ENCODE assay signal across 32 cellular contexts in genomic region chr6:90471297-90471696, GRCh38.
A peak's percentile ranks its signal among the peaks of the same experiment; 100 is the strongest.
DNase-seq lines count a peak whose midpoint lies in the region; ATAC-seq, FAIRE-seq and TF ChIP-seq lines count a peak whose summit lies in the region.
"Had no signal": no experiment of that assay in that cellular context is flagged by ENCODE, and none has a peak within 500 bp of the region (broad histone marks: within the 10 kb centered on the region; RNA-seq: fewer than 3 reads in every experiment).

No MANE protein-coding gene starts in this region.

- H3K4me3 Mint-ChIP-seq in activated CD4-positive, alpha-beta T cell treated with anti-CD3 and anti-CD28 coated beads, Interleukin-2, amount 10 ng/mL, durations not matched to agents 24 days and 14 days = peak overlapping the region; percentile 22
- H3K4me3 Mint-ChIP-seq in CD4-positive, CD25-positive, alpha-beta regulatory T cell = peak overlapping the region in 3 of 4 donors; percentile 18 to 46 (median 40)
- H3K4me3 Mint-ChIP-seq: CD14-positive monocyte; endodermal cell; HFFc6; stimulated activated memory B cell treated with anti-CD40 and anti-IgM and Interleukin-4, amounts not matched to agents 10 μg/mL and 1 μg/mL and 100 μg/mL, for 72 hours had no signal

- no peak overlapping the region for H4K8ac ChIP-seq in H1 (ENCODE audit: extremely low read depth, insufficient read depth, low read length)

- H3K9me3 ChIP-seq in CD4-positive, CD25-positive, alpha-beta regulatory T cell (ENCODE audit: control insufficient read depth in 2 of 2, low read length in 2 of 2) = no peaks in the 10 kb centered on the region
- H3K9me3 ChIP-seq in MM.1S (replicated peaks; ENCODE audit: insufficient read depth, low read length) = no peaks in the 10 kb centered on the region
- no peaks in the 10 kb centered on the region for H3K9me3 ChIP-seq in H1 (ENCODE audit: insufficient read depth in 2 of 2, low read depth in 1 of 2, low read length in 1 of 2)
- H3K9me3 ChIP-seq: left lung had no signal

- H3K36me3 Mint-ChIP-seq in activated CD4-positive, alpha-beta T cell treated with anti-CD3 and anti-CD28 coated beads, Interleukin-2, amount 10 ng/mL, durations not matched to agents 24 days and 14 days (ENCODE audit: low read depth) = peaks cover 1% of the 10 kb centered on the region
- H3K36me3 Mint-ChIP-seq in CD4-positive, CD25-positive, alpha-beta regulatory T cell = no peaks in the 10 kb centered on the region
- H3K36me3 Mint-ChIP-seq: CD14-positive monocyte; stimulated activated memory B cell treated with anti-CD40 and anti-IgM and Interleukin-4, amounts not matched to agents 10 μg/mL and 1 μg/mL and 100 μg/mL, for 72 hours had no signal

- H2BK5ac ChIP-seq in H1 (ENCODE audit: low read depth, low read length) = 0 out of 2 replicates have a peak overlapping the region, but pooled peaks have one; percentile 17

- H3F3A ChIP-seq in MM.1S (ENCODE audit: insufficient read depth, low read length) = peaks cover 25% of the 10 kb centered on the region

- no peak overlapping the region for H3K4me3 ChIP-seq in CD4-positive, CD25-positive, alpha-beta regulatory T cell (ENCODE audit: low read depth, low read length)
- H3K4me3 ChIP-seq in MM.1S (ENCODE audit: low read length) (no peak overlapping the region), H1 (ENCODE audit: extremely low read depth in 1 of 4, insufficient read depth in 2 of 4, low read depth in 3 of 4, low read length in 4 of 4) (no peak overlapping the region)
- H3K4me3 ChIP-seq: left lung, skin epidermis had no signal

- no peaks in the 10 kb centered on the region for H3K23me2 ChIP-seq in H1 (ENCODE audit: low read depth, low read length)

- no peak for FAIRE-seq in H1 (lab: Jason Lieb, UNC)
- FAIRE-seq: islet of Langerhans had no signal

- TF ChIP-seq CTCF in MM.1S (IDR thresholded peaks at IDR 0.05; ENCODE audit: low read length) (no peak), H1 (IDR thresholded peaks at IDR 0.05; ENCODE audit: control extremely low read depth in 1 of 3, insufficient read depth in 1 of 3, low read depth in 1 of 3, low read length in 3 of 3) (no peak)

- no peak overlapping the region for H3K14ac ChIP-seq in H1 (ENCODE audit: insufficient read length)

- no peaks in the 10 kb centered on the region for H3K36me3 ChIP-seq in CD4-positive, CD25-positive, alpha-beta regulatory T cell (ENCODE audit: control insufficient read depth, insufficient read depth, low read length)
- H3K36me3 ChIP-seq in MM.1S (replicated peaks; ENCODE audit: insufficient read depth, low read length) (no peaks in the 10 kb centered on the region), H1 (ENCODE audit: control insufficient read depth in 2 of 4, insufficient read depth in 4 of 4, low read length in 3 of 4) (no peaks in the 10 kb centered on the region)
- H3K36me3 ChIP-seq: brain microvascular endothelial cell, left lung had no signal

- H2BK120ac ChIP-seq in H1 (replicated peaks; ENCODE audit: low read depth, low read length) = no peak overlapping the region

- no peaks in the 10 kb centered on the region for H3K27me3 ChIP-seq in CD4-positive, CD25-positive, alpha-beta regulatory T cell (ENCODE audit: control insufficient read depth, insufficient read depth, low read length)
- H3K27me3 ChIP-seq in MM.1S (replicated peaks; ENCODE audit: insufficient read depth, low read length) (no peaks in the 10 kb centered on the region), H1 (replicated peaks in 1 of 4; ENCODE audit: control insufficient read depth in 3 of 4, extremely low read depth in 1 of 4, insufficient read depth in 3 of 4, low read length in 3 of 4) (no peaks in the 10 kb centered on the region)
- H3K27me3 ChIP-seq: brain microvascular endothelial cell, left lung had no signal

- no peak overlapping the region for H2BK15ac ChIP-seq in H1 (ENCODE audit: low read length)

- H3K4me1 Mint-ChIP-seq in activated CD4-positive, alpha-beta T cell treated with anti-CD3 and anti-CD28 coated beads, Interleukin-2, amount 10 ng/mL, durations not matched to agents 24 days and 14 days = peaks cover 89% of the 10 kb centered on the region
- peaks cover 42 to 61% (median 54%) of the 10 kb centered on the region in 4 donors for H3K4me1 Mint-ChIP-seq in CD4-positive, CD25-positive, alpha-beta regulatory T cell

- H2BK12ac ChIP-seq in H1 (ENCODE audit: low read depth, low read length) = no peak overlapping the region

- TF ChIP-seq POLR2A in H1 (IDR thresholded peaks at IDR 0.05; ENCODE audit: control extremely low read depth in 1 of 2, low read depth in 2 of 2, low read length in 2 of 2) = no peak

- 0 out of 2 replicates have a peak overlapping the region, but pooled peaks have one; percentile 14 for H3K18ac ChIP-seq in H1 (ENCODE audit: extremely low read depth, low read length)

- ATAC-seq in CD4-positive, CD25-positive, alpha-beta regulatory T cell (ENCODE audit: low read depth in 2 of 2) = no peak
- no peak for ATAC-seq in GM18867 (IDR thresholded peaks at IDR 0.05; ENCODE audit: unreplicated experiment)
- ATAC-seq: esophagus mucosa; left lung; Panc1; stimulated activated memory B cell treated with anti-CD40 and anti-IgM and Interleukin-4, amounts not matched to agents 10 μg/mL and 1 μg/mL and 100 μg/mL, for 72 hours had no signal

- no peak overlapping the region for H4K5ac ChIP-seq in H1 (ENCODE audit: insufficient read length, low read depth, low read length)

- WGBS in H1 (ENCODE audit: extremely low coverage in 1 of 2, insufficient coverage in 1 of 2, insufficient read length in 1 of 2, insufficient replicate concordance in 2 of 2, low coverage in 1 of 2, low lambda C conversion rate in 2 of 2, missing lambda C conversion rate in 1 of 2), 2 experiments = 84% methylated on average over 5 of the region's 5 CpGs; no CpG with 5 or more reads in 1 of the 2 experiments

- in situ Hi-C loops in ACHN (cut with HindIII; ENCODE audit: low pct_ligation_motif_present, low pct_unique_long_range_greater_than_20kb, low sequenced_read_pairs) = no loop called here

- no peak overlapping the region for H3K27ac ChIP-seq in CD4-positive, CD25-positive, alpha-beta regulatory T cell (ENCODE audit: insufficient read depth, low read length, poor library complexity, severe bottlenecking)
- H3K27ac ChIP-seq in MM.1S (ENCODE audit: low read length) = no peak overlapping the region
- no peak overlapping the region for H3K27ac ChIP-seq in H1 (ENCODE audit: low read depth, low read length)
- H3K27ac ChIP-seq: brain microvascular endothelial cell, left lung, skin epidermis had no signal

- no peak overlapping the region for H3K23ac ChIP-seq in H1 (ENCODE audit: insufficient read length)

- H3K79me2 ChIP-seq in MM.1S (ENCODE audit: low read length) (no peaks in the 10 kb centered on the region), H1 (ENCODE audit: control insufficient read depth in 1 of 2, insufficient read depth in 2 of 2, low read length in 2 of 2) (no peaks in the 10 kb centered on the region)

- H3K9me2 ChIP-seq in MM.1S (replicated peaks; ENCODE audit: insufficient read depth, low read length) = no peaks in the 10 kb centered on the region

- H3K4me1 ChIP-seq in CD4-positive, CD25-positive, alpha-beta regulatory T cell (ENCODE audit: control insufficient read depth, insufficient read depth, low read length, poor library complexity, severe bottlenecking) = peaks cover 58% of the 10 kb centered on the region
- H3K4me1 ChIP-seq in MM.1S (ENCODE audit: low read length) (peaks cover 47% of the 10 kb centered on the region), H1 (replicated peaks in 1 of 4; ENCODE audit: control insufficient read depth in 3 of 4, insufficient read depth in 4 of 4, low read length in 3 of 4) (no peaks in the 10 kb centered on the region; a peak in 2 of 7 replicates)
- H3K4me1 ChIP-seq: left lung had no signal

- H4K91ac ChIP-seq in H1 (replicated peaks; ENCODE audit: insufficient read length, low read length) = no peak overlapping the region

- no peaks in the 10 kb centered on the region for H3K79me1 ChIP-seq in H1 (ENCODE audit: low read depth, low read length)

- H3K9me3 Mint-ChIP-seq in activated CD4-positive, alpha-beta T cell treated with anti-CD3 and anti-CD28 coated beads, Interleukin-2, amount 10 ng/mL, durations not matched to agents 24 days and 14 days = no peaks in the 10 kb centered on the region
- H3K9me3 Mint-ChIP-seq in CD4-positive, CD25-positive, alpha-beta regulatory T cell = no peaks in the 10 kb centered on the region
- H3K9me3 Mint-ChIP-seq: CD14-positive monocyte; endodermal cell; HFFc6; stimulated activated memory B cell treated with anti-CD40 and anti-IgM and Interleukin-4, amounts not matched to agents 10 μg/mL and 1 μg/mL and 100 μg/mL, for 72 hours had no signal

- peak; percentile 72 for DNase-seq in activated CD4-positive, alpha-beta T cell treated with anti-CD3 and anti-CD28 coated beads, Interleukin-2, amount 10 ng/mL, durations not matched to agents 24 days and 14 days
- DNase-seq in activated CD4-positive, alpha-beta T cell treated with anti-CD3 and anti-CD28 coated beads for 48 hours = no peak
- peak in 1 of 3 donors; percentile 50 for DNase-seq in CD4-positive, CD25-positive, alpha-beta regulatory T cell
- DNase-seq in MM.1S = peak; percentile 41
- DNase-seq in H1 (ENCODE audit: low read depth in 1 of 2, low spot score in 2 of 2) = no peak
- no peak for DNase-seq in middle frontal gyrus (ENCODE audit: extremely low spot score, low spot score)
- DNase-seq in ACHN = no peak
- DNase-seq: activated CD4-positive, alpha-beta T cell treated with anti-CD3 and anti-CD28 coated beads, Interleukin-2, amount 50 U/mL, for 4 hours; activated gamma-delta T cell; activated T-cell treated with anti-CD3 and anti-CD28 coated beads, Interleukin-2, amount 50 U/mL, for 1 hour; amniotic stem cell; brain microvascular endothelial cell; cerebellar nuclear complex; dermis blood vessel endothelial cell; endodermal cell; GOT3; HFFc6; KBM-7; left lung; mesenchymal stem cell; NCI-H1417; NCI-H2029 treated with DMSO at 0.1 percent for 48 hours; NCI-H345; NCI-H69; SHP77 treated with DMSO at 0.1 percent for 48 hours had no signal

- H2AFZ ChIP-seq in MM.1S (ENCODE audit: low read length) (no peak overlapping the region), H1 (ENCODE audit: low read length) (peak overlapping the region; percentile 55)

- H2AK5ac ChIP-seq in H1 (ENCODE audit: low read depth, low read length) = no peak overlapping the region

- no peak for TF ChIP-seq EP300 in H1 (IDR thresholded peaks at IDR 0.05; ENCODE audit: borderline replicate concordance in 1 of 2, low read depth in 2 of 2, low read length in 2 of 2)

- POLR2A ChIA-PET in H1 (lab: Charles Lee; ENCODE audit: partially characterized antibody) = no interaction called here

- CTCF ChIA-PET in H1 (lab: Charles Lee; ENCODE audit: partially characterized antibody) = interaction anchor here (2.5 to 12.4 kb wide), 5 partner anchors 7 to 180 kb away, joined by 8 to 234 read pairs (median 62); partner anchors contain the start of gene BACH2

- H2BK20ac ChIP-seq in H1 (ENCODE audit: low read length) = no peak overlapping the region

- no peak for TF ChIP-seq RAD21 in H1 (IDR thresholded peaks at IDR 0.05 in 1 of 2, conservative IDR thresholded peaks at IDR 0.05 in 1 of 2; ENCODE audit: low read depth in 2 of 2, low read length in 2 of 2)

- H4K20me1 ChIP-seq in MM.1S (ENCODE audit: insufficient read depth, low read length) (no peaks in the 10 kb centered on the region), H1 (replicated peaks in 1 of 2; ENCODE audit: control insufficient read depth in 1 of 2, insufficient read depth in 2 of 2, low read length in 2 of 2) (no peaks in the 10 kb centered on the region)

- H3K9ac ChIP-seq in MM.1S (ENCODE audit: low read length) = no peak overlapping the region
- H3K9ac ChIP-seq in H1 (replicated peaks in 1 of 4; ENCODE audit: extremely low read depth in 1 of 4, low read depth in 3 of 4, low read length in 3 of 4) = no peak overlapping the region

- H3K27me3 Mint-ChIP-seq in activated CD4-positive, alpha-beta T cell treated with anti-CD3 and anti-CD28 coated beads, Interleukin-2, amount 10 ng/mL, durations not matched to agents 24 days and 14 days = no peaks in the 10 kb centered on the region
- peaks cover 7% of the 10 kb centered on the region for H3K27me3 Mint-ChIP-seq in CD4-positive, CD25-positive, alpha-beta regulatory T cell

- H3K4me2 ChIP-seq in MM.1S (ENCODE audit: low read depth, low read length) (no peak overlapping the region), H1 (ENCODE audit: insufficient read depth in 1 of 2, low read depth in 2 of 2, low read length in 2 of 2) (no peak overlapping the region)

- no peak overlapping the region for H3K56ac ChIP-seq in H1 (replicated peaks; ENCODE audit: insufficient read length, low read depth, low read length)

- H3K4ac ChIP-seq in H1 (replicated peaks; ENCODE audit: insufficient read length, low read depth, low read length) = no peak overlapping the region

- intact Hi-C loops in activated CD4-positive, alpha-beta T cell treated with anti-CD3 and anti-CD28 coated beads, Interleukin-2, amount 10 ng/mL, durations not matched to agents 24 days and 14 days (cut with micrococcal nuclease) = no loop called here

- H3K27ac Mint-ChIP-seq in activated CD4-positive, alpha-beta T cell treated with anti-CD3 and anti-CD28 coated beads, Interleukin-2, amount 10 ng/mL, durations not matched to agents 24 days and 14 days = peak overlapping the region; percentile 62
- peak overlapping the region; percentile 7 to 63 (median 38) for H3K27ac Mint-ChIP-seq in CD4-positive, CD25-positive, alpha-beta regulatory T cell
- H3K27ac Mint-ChIP-seq: CD14-positive monocyte; endodermal cell; HFFc6; stimulated activated memory B cell treated with anti-CD40 and anti-IgM and Interleukin-4, amounts not matched to agents 10 μg/mL and 1 μg/mL and 100 μg/mL, for 72 hours had no signal

Comparison
In these comparisons a context has a peak if more than half of its experiments do, and no peak if none do; other contexts are left out.
1. DNase-seq: peak in activated CD4-positive, alpha-beta T cell treated with anti-CD3 and anti-CD28 coated beads, Interleukin-2, amount 10 ng/mL, durations not matched to agents 24 days and 14 days (single experiment) and MM.1S (single experiment); none in activated CD4-positive, alpha-beta T cell treated with anti-CD3 and anti-CD28 coated beads for 48 hours (single experiment), H1 (0 of 2), middle frontal gyrus (single experiment) and ACHN (single experiment).